8 cellular contexts compared by ENCODE assay signal in the genomic region with DNA sequence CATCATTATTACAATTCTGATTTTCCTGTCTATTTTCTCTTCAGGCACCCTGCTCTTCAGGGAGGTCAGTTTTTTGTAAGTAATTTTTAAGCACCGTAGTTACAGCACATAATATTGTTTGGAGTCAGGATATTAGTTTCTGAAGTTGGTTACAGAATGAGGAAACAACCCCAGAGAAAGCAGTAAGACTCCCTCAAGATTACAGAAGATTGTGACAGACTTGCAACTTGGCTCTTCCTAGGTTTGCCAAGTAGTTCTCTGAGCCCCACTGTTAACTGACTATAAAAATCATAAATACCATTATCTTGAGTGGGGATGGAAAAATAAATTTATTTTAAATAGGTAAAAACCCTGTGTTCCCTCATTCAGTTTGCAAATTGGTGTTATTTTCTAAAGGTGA. TPM values are rescaled to one million over a fixed set of nuclear protein-coding genes. Genes with fewer than 3 reads are reported as not detected.
DNase-seq lines count a peak whose midpoint lies in the region; ATAC-seq and TF ChIP-seq lines count a peak whose summit lies in the region.

No MANE protein-coding gene starts in this region.

- H2BK5ac ChIP-seq in mesenchymal stem cell (ENCODE audit: low read depth, low read length, poor library complexity, severe bottlenecking) = no peak overlapping the region

- peaks cover 12% of the 10 kb centered on the region for H3K4me1 ChIP-seq in A673 (ENCODE audit: insufficient read depth, low read length, poor library complexity, severe bottlenecking)
- H3K4me1 ChIP-seq in mesenchymal stem cell (ENCODE audit: control insufficient read depth, insufficient read depth, low read depth, low read length) = peaks cover 4% of the 10 kb centered on the region

- CTCF ChIA-PET in A673 (lab: Charles Lee) = no interaction called here

- BruUV-seq in A673 (replicated peaks; lab: Mats Ljungman, UMichigan) = no TSS peak

- H3K18ac ChIP-seq in mesenchymal stem cell (ENCODE audit: low read depth in 1 of 2, low read length in 2 of 2) = no peak overlapping the region

- H3K27me3 ChIP-seq in A673 (replicated peaks; ENCODE audit: insufficient read depth, low read depth, low read length, poor library complexity) (no peaks in the 10 kb centered on the region), mesenchymal stem cell (ENCODE audit: control insufficient read depth in 1 of 2, insufficient read depth in 1 of 2, low read length in 2 of 2) (no peaks in the 10 kb centered on the region)

- no peak overlapping the region for H2BK12ac ChIP-seq in mesenchymal stem cell (ENCODE audit: low read length in 2 of 2)

- no peak for DNase-seq in A673 (ENCODE audit: low spot score)
- no peak for DNase-seq in Jurkat, Clone E6-1 (ENCODE audit: low read depth, low spot score)
- DNase-seq in astrocyte of the spinal cord (ENCODE audit: low read depth, low spot score) = no peak
- DNase-seq in mesenchymal stem cell = peak; percentile 30
- no peak for DNase-seq in amygdala (lab: John Stamatoyannopoulos, UW)
- no peak for DNase-seq in inferior parietal cortex (ENCODE audit: extremely low spot score)

- WGBS in mesenchymal stem cell = 80% methylated on average over 1 of the region's 1 CpG

- no peak overlapping the region for H2AK5ac ChIP-seq in mesenchymal stem cell (ENCODE audit: low read length, severe bottlenecking)

- in situ Hi-C loops in astrocyte of the spinal cord (cut with HindIII; ENCODE audit: low sequenced_read_pairs) = no loop called here

- peak overlapping the region; percentile 94 for H3K4me3 ChIP-seq in A673 (ENCODE audit: low read depth, low read length, poor library complexity, severe bottlenecking)
- H3K4me3 ChIP-seq in Jurkat, Clone E6-1 (ENCODE audit: low read length) = peak overlapping the region; percentile 98
- peak overlapping the region; percentile 94 for H3K4me3 ChIP-seq in astrocyte of the spinal cord (ENCODE audit: low read depth, low read length)
- H3K4me3 ChIP-seq in mesenchymal stem cell (ENCODE audit: insufficient read depth in 1 of 2, low read depth in 1 of 2, low read length in 2 of 2) = peak overlapping the region in 1 of 2 experiments; percentile 99

- no peak overlapping the region for H3K14ac ChIP-seq in mesenchymal stem cell (ENCODE audit: low read length in 2 of 2)

- H3K36me3 ChIP-seq in A673 (ENCODE audit: insufficient read depth, low read length, poor library complexity, severe bottlenecking) (peaks cover 15% of the 10 kb centered on the region), mesenchymal stem cell (ENCODE audit: control insufficient read depth in 1 of 2, insufficient read depth in 2 of 2, low read depth in 1 of 2, low read length in 2 of 2) (peaks cover 2 to 9% of the 10 kb centered on the region in 2 experiments)

- no peak overlapping the region for H2BK15ac ChIP-seq in mesenchymal stem cell (ENCODE audit: low read depth, poor library complexity, severe bottlenecking)

- no peak overlapping the region for H3K4ac ChIP-seq in mesenchymal stem cell (ENCODE audit: low read depth in 1 of 2, low read length in 2 of 2)

- ATAC-seq in HG03460 (IDR thresholded peaks at IDR 0.05; ENCODE audit: unreplicated experiment) (no peak), GM21515 (IDR thresholded peaks at IDR 0.05; ENCODE audit: unreplicated experiment) (no peak)

- H3K27ac ChIP-seq in A673 (ENCODE audit: low read depth, low read length, poor library complexity, severe bottlenecking) (peak overlapping the region; percentile 62), mesenchymal stem cell (ENCODE audit: low read length, poor library complexity, severe bottlenecking) (no peak overlapping the region)

- peak overlapping the region; percentile 92 for H3K9ac ChIP-seq in mesenchymal stem cell (ENCODE audit: low read length)

- no peak overlapping the region for H2BK120ac ChIP-seq in mesenchymal stem cell (ENCODE audit: low read depth, low read length)

- no peaks in the 10 kb centered on the region for H3K9me3 ChIP-seq in A673 (ENCODE audit: low read depth, low read length, poor library complexity, severe bottlenecking)
- no peaks in the 10 kb centered on the region for H3K9me3 ChIP-seq in mesenchymal stem cell (ENCODE audit: control insufficient read depth, low read length)

- no peak overlapping the region for H3K23ac ChIP-seq in mesenchymal stem cell (ENCODE audit: low read length in 2 of 2)

- TF ChIP-seq CTCF in A673 (conservative IDR thresholded peaks at IDR 0.05; ENCODE audit: low read depth, low read length) (no peak), astrocyte of the spinal cord (IDR thresholded peaks at IDR 0.05; ENCODE audit: low read depth, low read length) (no peak)

- no peaks in the 10 kb centered on the region for H3K79me1 ChIP-seq in mesenchymal stem cell (replicated peaks; ENCODE audit: low read length, poor library complexity, severe bottlenecking)

- H4K91ac ChIP-seq in mesenchymal stem cell (ENCODE audit: low read length) = no peak overlapping the region

- no peak overlapping the region for H4K8ac ChIP-seq in mesenchymal stem cell (ENCODE audit: low read length)

- peak overlapping the region; percentile 67 for H3K4me2 ChIP-seq in mesenchymal stem cell (ENCODE audit: low read length, poor library complexity, severe bottlenecking)

- H2AFZ ChIP-seq in mesenchymal stem cell (ENCODE audit: low read depth, low read length) = no peak overlapping the region

- intact Hi-C loops in A673 (cut with micrococcal nuclease; ENCODE audit: unreplicated experiment) = no loop called here

- POLR2A ChIA-PET in A673 (lab: Charles Lee; ENCODE audit: low non-redundant PET) = no interaction called here

RNA-seq across cellular contexts. Expression of gene RPE, which starts 1.0 kb away (rescaled TPM):
- 77.4 and 78.5 TPM in 2 replicates for total RNA-seq in A673 (2021)
- 52.4 TPM for polyA plus RNA-seq in Jurkat, Clone E6-1 (2012; ENCODE audit: insufficient read depth, insufficient read length)
- 26.0 TPM for polyA plus RNA-seq in mesenchymal stem cell (2013, experiment 1 of 2)
- polyA plus RNA-seq in mesenchymal stem cell (2013, experiment 2 of 2) = 27.2 TPM
